In genomic region chr11:62805991-62806441, GRCh38 we compare ENCODE assay signal across 8 cellular contexts. TPM values are rescaled to one million over a fixed set of nuclear protein-coding genes. Genes with fewer than 3 reads are reported as not detected.
A peak's percentile ranks its signal among the peaks of the same experiment; 100 is the strongest.
DNase-seq lines count a peak whose midpoint lies in the region; ATAC-seq and TF ChIP-seq lines count a peak whose summit lies in the region.

No MANE protein-coding gene starts in this region.

- intact Hi-C loops in left lung (cut with DNase I) = no loop called here

- peaks cover 38% of the 10 kb centered on the region for H3K4me1 Mint-ChIP-seq in stimulated activated naive CD8-positive, alpha-beta T cell treated with anti-CD3 and anti-CD28 coated beads, Interleukin-15, Interleukin-2, amounts not matched to agents 100 ng/mL and 50 ng/mL, for 24 hours (ENCODE audit: low read depth)

- no peak for TF ChIP-seq CTCF in GM12864 (IDR thresholded peaks at IDR 0.05; ENCODE audit: low read depth, low read length, missing control alignments)
- TF ChIP-seq CTCF in left lung (IDR thresholded peaks at IDR 0.05) = no peak

- ATAC-seq in left lung (no peak), HG03457 (IDR thresholded peaks at IDR 0.05; ENCODE audit: unreplicated experiment) (no peak), HG02970 (IDR thresholded peaks at IDR 0.05; ENCODE audit: low FRiP score, unreplicated experiment) (no peak)

- peak overlapping the region; percentile 97 for H3K27ac Mint-ChIP-seq in stimulated activated naive CD8-positive, alpha-beta T cell treated with anti-CD3 and anti-CD28 coated beads, Interleukin-15, Interleukin-2, amounts not matched to agents 100 ng/mL and 50 ng/mL, for 24 hours

- H3K27me3 ChIP-seq in left lung = no peaks in the 10 kb centered on the region

- H3K4me3 ChIP-seq in GM12864 (ENCODE audit: low read depth, low read length) (peak overlapping the region; percentile 61), left lung (peak overlapping the region; percentile 85 to 90)

- H3K4me1 ChIP-seq in left lung = peaks cover 8 to 48% of the 10 kb centered on the region in 2 donors

- H3K36me3 ChIP-seq in left lung = peaks cover 0 to 28% of the 10 kb centered on the region in 2 donors

- H3K36me3 Mint-ChIP-seq in stimulated activated naive CD8-positive, alpha-beta T cell treated with anti-CD3 and anti-CD28 coated beads, Interleukin-15, Interleukin-2, amounts not matched to agents 100 ng/mL and 50 ng/mL, for 24 hours (ENCODE audit: low read depth) = peaks cover 36% of the 10 kb centered on the region

- DNase-seq in GM12864 (ENCODE audit: low read depth) = no peak
- DNase-seq in NCI-H524 treated with DMSO at 0.1 percent for 48 hours (lab: John Stamatoyannopoulos, UW) = peak; percentile 21
- peak; percentile 54 for DNase-seq in astrocyte of the hippocampus (ENCODE audit: low read depth, low spot score)
- no peak for DNase-seq in left lung
- DNase-seq in HuH-7 (ENCODE audit: low spot score) = no peak

- H3K4me3 Mint-ChIP-seq in stimulated activated naive CD8-positive, alpha-beta T cell treated with anti-CD3 and anti-CD28 coated beads, Interleukin-15, Interleukin-2, amounts not matched to agents 100 ng/mL and 50 ng/mL, for 24 hours = peak overlapping the region; percentile 99

- peak overlapping the region; percentile 93 to 94 for H3K27ac ChIP-seq in left lung

- H3K9me3 Mint-ChIP-seq in stimulated activated naive CD8-positive, alpha-beta T cell treated with anti-CD3 and anti-CD28 coated beads, Interleukin-15, Interleukin-2, amounts not matched to agents 100 ng/mL and 50 ng/mL, for 24 hours = no peaks in the 10 kb centered on the region

- no peaks in the 10 kb centered on the region for H3K9me3 ChIP-seq in left lung

- no peaks in the 10 kb centered on the region for H3K27me3 Mint-ChIP-seq in stimulated activated naive CD8-positive, alpha-beta T cell treated with anti-CD3 and anti-CD28 coated beads, Interleukin-15, Interleukin-2, amounts not matched to agents 100 ng/mL and 50 ng/mL, for 24 hours

RNA-seq across cellular contexts. Expression of gene NXF1, which starts 0.8 kb away (rescaled TPM):
- total RNA-seq in left lung = 10 to 100 TPM; 67.8 to 73.0 TPM

RNA-seq across cellular contexts. Expression of gene TMEM223, which starts 14.2 kb away (rescaled TPM):
- 10 to 100 TPM; 15.7 to 16.2 TPM for total RNA-seq in left lung

RNA-seq across cellular contexts. Expression of gene TMEM179B, which starts 18.8 kb away (rescaled TPM):
- total RNA-seq in left lung = 10 to 100 TPM; 52.7 to 58.7 TPM

RNA-seq across cellular contexts. Expression of gene STX5, which starts 25.8 kb away (rescaled TPM):
- 10 to 100 TPM; 38.9 to 40.5 TPM for total RNA-seq in left lung

RNA-seq across cellular contexts. Expression of gene TEX54, which starts 26.6 kb away (rescaled TPM):
- not detected for total RNA-seq in left lung

Comparison
In these comparisons a context has a peak if more than half of its experiments do, and no peak if none do; other contexts are left out.
1. DNase-seq: peak in NCI-H524 treated with DMSO at 0.1 percent for 48 hours (single experiment) and astrocyte of the hippocampus (single experiment); none in GM12864 (single experiment), left lung (0 of 2) and HuH-7 (single experiment).